Comparison of ENCODE assay signal across 28 cellular contexts in the genomic region with DNA sequence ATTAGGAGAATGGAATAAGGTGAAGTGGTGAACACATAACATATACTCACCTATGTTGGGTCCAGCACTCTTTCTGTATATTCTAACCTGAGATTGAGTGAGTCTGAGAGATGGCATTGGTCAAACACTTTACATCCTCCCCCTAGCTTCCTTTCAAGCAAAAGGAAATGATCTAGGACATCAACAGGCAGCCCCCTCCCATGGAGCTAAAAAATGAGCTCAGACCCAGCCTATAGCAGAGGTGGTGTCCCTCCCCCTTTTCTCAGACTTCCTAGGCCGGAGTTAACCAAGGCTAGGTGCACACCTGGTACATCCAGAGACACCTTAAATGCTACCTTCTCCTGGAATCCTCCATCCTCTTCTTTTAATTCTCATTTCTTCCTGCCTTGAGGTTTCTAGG. TPM values are rescaled to one million over a fixed set of nuclear protein-coding genes. Genes with fewer than 3 reads are reported as not detected.
DNase-seq lines count a peak whose midpoint lies in the region; ATAC-seq and TF ChIP-seq lines count a peak whose summit lies in the region.
"Had no signal": no experiment of that assay in that cellular context is flagged by ENCODE, and none has a peak within 500 bp of the region (broad histone marks: within the 10 kb centered on the region; RNA-seq: fewer than 3 reads in every experiment).

No MANE protein-coding gene starts in this region.

- POLR2A ChIA-PET in CD4-positive, alpha-beta memory T cell (lab: Charles Lee; ENCODE audit: partially characterized antibody) = interaction anchor here (0.6 to 1.8 kb wide), 3 partner anchors 9 to 20 kb away, joined by 3 to 6 read pairs (median 4); a partner anchor contains a TSS

- no peak for ATAC-seq in psoas muscle

- DNase-seq in activated CD4-positive, alpha-beta T cell treated with anti-CD3 and anti-CD28 coated beads, Interleukin-2, amount 10 ng/mL, durations not matched to agents 24 days and 14 days = no peak
- no peak for DNase-seq in activated CD4-positive, alpha-beta T cell treated with anti-CD3 and anti-CD28 coated beads for 1 hour
- DNase-seq in CD4-positive, alpha-beta memory T cell = no peak
- no peak for DNase-seq in psoas muscle
- no peak for DNase-seq in colonic mucosa
- no peak for DNase-seq in RKO (ENCODE audit: low spot score)
- no peak for DNase-seq in GM19238 (ENCODE audit: insufficient read length, low spot score)
- DNase-seq: activated CD4-positive, CD25-positive, alpha-beta regulatory T cell; activated effector memory CD4-positive, alpha-beta T cell treated with anti-CD3 and anti-CD28 coated beads, Interleukin-2, amount 50 U/mL, for 16 hours; amygdala; GF-D8; HCEC 1CT; Kasumi-1; NCI-H187 treated with DMSO at 0.1 percent for 48 hours; NCI-H69; RPMI8226; SK-N-SH; small intestine; stimulated activated naive CD4-positive, alpha-beta T cell; T1000 had no signal

- peaks cover 28% of the 10 kb centered on the region for H3K4me1 ChIP-seq in CD4-positive, alpha-beta memory T cell (ENCODE audit: insufficient read depth, low read length)
- H3K4me1 ChIP-seq in psoas muscle (peaks cover 40% of the 10 kb centered on the region), colonic mucosa (peaks cover 8% of the 10 kb centered on the region)

- WGBS in psoas muscle, 3 donors = 79 to 91% (median 85%) methylated on average over 1 of the region's 1 CpG

- peaks cover 56% of the 10 kb centered on the region for H3K4me1 Mint-ChIP-seq in activated CD4-positive, alpha-beta T cell treated with anti-CD3 and anti-CD28 coated beads, Interleukin-2, amount 10 ng/mL, durations not matched to agents 24 days and 14 days
- peaks cover 13 to 53% (median 32%) of the 10 kb centered on the region in 4 donors for H3K4me1 Mint-ChIP-seq in CD4-positive, alpha-beta memory T cell
- H3K4me1 Mint-ChIP-seq in activated naive CD8-positive, alpha-beta T cell (ENCODE audit: low read depth) = peaks cover 37% of the 10 kb centered on the region
- H3K4me1 Mint-ChIP-seq: neural crest cell had no signal

- H3K9me3 ChIP-seq in CD4-positive, alpha-beta memory T cell (ENCODE audit: control insufficient read depth in 1 of 2, low read length in 2 of 2) = no peaks in the 10 kb centered on the region
- H3K9me3 ChIP-seq in psoas muscle (no peaks in the 10 kb centered on the region), colonic mucosa (no peaks in the 10 kb centered on the region)
- H3K9me3 ChIP-seq: SK-N-SH, tibial nerve had no signal

- intact Hi-C loops in activated CD4-positive, alpha-beta T cell treated with anti-CD3 and anti-CD28 coated beads, Interleukin-2, amount 10 ng/mL, durations not matched to agents 24 days and 14 days (cut with micrococcal nuclease) = loop anchor here (2.0 kb wide), 3 partner anchors 35 to 399 kb away; no protein-coding TSS in a partner anchor
- intact Hi-C loops in CD4-positive, alpha-beta memory T cell (cut with micrococcal nuclease) = no loop called here
- intact Hi-C loops in psoas muscle (cut with DNase I) = loop anchor here in 1 of 2 donors (10.0 kb wide), 1 partner anchor 441 kb away; a partner anchor contains a TSS
- intact Hi-C loops in colonic mucosa (cut with DNase I) = no loop called here

- TF ChIP-seq CTCF in psoas muscle (IDR thresholded peaks at IDR 0.05) (no peak), colonic mucosa (IDR thresholded peaks at IDR 0.05) (no peak)

- H3K27me3 Mint-ChIP-seq in activated CD4-positive, alpha-beta T cell treated with anti-CD3 and anti-CD28 coated beads, Interleukin-2, amount 10 ng/mL, durations not matched to agents 24 days and 14 days = no peaks in the 10 kb centered on the region
- no peaks in the 10 kb centered on the region for H3K27me3 Mint-ChIP-seq in CD4-positive, alpha-beta memory T cell
- H3K27me3 Mint-ChIP-seq in activated naive CD8-positive, alpha-beta T cell = no peaks in the 10 kb centered on the region

- H3K36me3 Mint-ChIP-seq in activated CD4-positive, alpha-beta T cell treated with anti-CD3 and anti-CD28 coated beads, Interleukin-2, amount 10 ng/mL, durations not matched to agents 24 days and 14 days (ENCODE audit: low read depth) = no peaks in the 10 kb centered on the region
- H3K36me3 Mint-ChIP-seq in CD4-positive, alpha-beta memory T cell = no peaks in the 10 kb centered on the region
- no peaks in the 10 kb centered on the region for H3K36me3 Mint-ChIP-seq in activated naive CD8-positive, alpha-beta T cell

- H3K27ac Mint-ChIP-seq in activated CD4-positive, alpha-beta T cell treated with anti-CD3 and anti-CD28 coated beads, Interleukin-2, amount 10 ng/mL, durations not matched to agents 24 days and 14 days = peak overlapping the region; percentile 96
- peak overlapping the region in 5 of 7 donors; percentile 16 to 63 (median 58) for H3K27ac Mint-ChIP-seq in CD4-positive, alpha-beta memory T cell
- peak overlapping the region; percentile 54 for H3K27ac Mint-ChIP-seq in activated naive CD8-positive, alpha-beta T cell
- H3K27ac Mint-ChIP-seq: progenitor cell of endocrine pancreas had no signal

- H3K9ac ChIP-seq in colonic mucosa (ENCODE audit: low read depth in 2 of 2, low read length in 2 of 2) = no peak overlapping the region
- H3K9ac ChIP-seq: SK-N-SH had no signal

- no peaks in the 10 kb centered on the region for H3K27me3 ChIP-seq in CD4-positive, alpha-beta memory T cell (ENCODE audit: insufficient read depth, low read length)
- no peaks in the 10 kb centered on the region for H3K27me3 ChIP-seq in psoas muscle (ENCODE audit: insufficient read depth in 3 of 3, low read length in 2 of 3)
- no peaks in the 10 kb centered on the region for H3K27me3 ChIP-seq in colonic mucosa
- H3K27me3 ChIP-seq: tibial nerve had no signal

- no peak overlapping the region for H3K4me3 ChIP-seq in CD4-positive, alpha-beta memory T cell (ENCODE audit: low read length in 2 of 2)
- H3K4me3 ChIP-seq in psoas muscle = no peak overlapping the region
- no peak overlapping the region for H3K4me3 ChIP-seq in colonic mucosa
- H3K4me3 ChIP-seq: tibial nerve had no signal

- no peaks in the 10 kb centered on the region for H3K36me3 ChIP-seq in CD4-positive, alpha-beta memory T cell (ENCODE audit: insufficient read depth, low read length)
- H3K36me3 ChIP-seq in psoas muscle (ENCODE audit: insufficient read depth in 1 of 2, low read depth in 1 of 2) (no peaks in the 10 kb centered on the region), colonic mucosa (no peaks in the 10 kb centered on the region)
- H3K36me3 ChIP-seq: tibial nerve had no signal

- H3K4me3 Mint-ChIP-seq in activated CD4-positive, alpha-beta T cell treated with anti-CD3 and anti-CD28 coated beads, Interleukin-2, amount 10 ng/mL, durations not matched to agents 24 days and 14 days = peak overlapping the region; percentile 82
- no peak overlapping the region for H3K4me3 Mint-ChIP-seq in CD4-positive, alpha-beta memory T cell
- H3K4me3 Mint-ChIP-seq in activated naive CD8-positive, alpha-beta T cell = peak overlapping the region; percentile 73
- H3K4me3 Mint-ChIP-seq: neural crest cell had no signal

- no peak overlapping the region for H3K27ac ChIP-seq in CD4-positive, alpha-beta memory T cell (ENCODE audit: low read depth, low read length)
- H3K27ac ChIP-seq in psoas muscle (peak overlapping the region; percentile 90), colonic mucosa (no peak overlapping the region)

- H3K9me3 Mint-ChIP-seq in activated CD4-positive, alpha-beta T cell treated with anti-CD3 and anti-CD28 coated beads, Interleukin-2, amount 10 ng/mL, durations not matched to agents 24 days and 14 days = no peaks in the 10 kb centered on the region
- H3K9me3 Mint-ChIP-seq in CD4-positive, alpha-beta memory T cell = no peaks in the 10 kb centered on the region
- H3K9me3 Mint-ChIP-seq in activated naive CD8-positive, alpha-beta T cell (ENCODE audit: low read depth) = no peaks in the 10 kb centered on the region
- H3K9me3 Mint-ChIP-seq: neural crest cell had no signal

- CTCF ChIA-PET in CD4-positive, alpha-beta memory T cell (lab: Charles Lee; ENCODE audit: partially characterized antibody) = interaction anchor here (1.3 to 12.6 kb wide), 5 partner anchors 9 to 83 kb away, joined by 4 to 184 read pairs (median 7); a partner anchor contains a TSS

RNA-seq across cellular contexts. Expression of a gene that starts 5.5 kb away (rescaled TPM):
- 177 and 185 TPM in 2 replicates for total RNA-seq in activated CD4-positive, alpha-beta T cell treated with anti-CD3 and anti-CD28 coated beads, Interleukin-2, amount 10 ng/mL, durations not matched to agents 24 days and 14 days
- 1 to 10 TPM; 3.8 to 3.9 TPM for total RNA-seq in CD4-positive, alpha-beta memory T cell
- polyA plus RNA-seq in CD4-positive, alpha-beta memory T cell = 1 to 10 TPM; 1.2 to 2.3 TPM
- total RNA-seq in psoas muscle (100 to 1,000 TPM in 2 of 4 donors, 10 to 100 TPM in 2; 32.2 to 283 (median 161) TPM), colonic mucosa (100 to 1,000 TPM in 1 of 2 donors, 10 to 100 TPM in 1; 70.9 to 146 TPM)
- polyA plus RNA-seq in psoas muscle = 100 to 1,000 TPM in 1 of 3 donors, 10 to 100 TPM in 2; 41.6 to 323 (median 63.9) TPM

RNA-seq across cellular contexts. Expression of a gene that starts 9.2 kb away (rescaled TPM):
- total RNA-seq in activated CD4-positive, alpha-beta T cell treated with anti-CD3 and anti-CD28 coated beads, Interleukin-2, amount 10 ng/mL, durations not matched to agents 24 days and 14 days = 24.4 and 26.2 TPM in 2 replicates
- 10 to 100 TPM; 56.4 to 56.6 TPM for total RNA-seq in CD4-positive, alpha-beta memory T cell
- 10 to 100 TPM; 24.7 to 30.2 TPM for polyA plus RNA-seq in CD4-positive, alpha-beta memory T cell
- total RNA-seq in psoas muscle = 10 to 100 TPM; 17.1 to 29.6 (median 22.9) TPM
- 10 to 100 TPM; 40.9 to 73.3 (median 58.1) TPM for polyA plus RNA-seq in psoas muscle
- 10 to 100 TPM; 24.4 to 27.7 TPM for total RNA-seq in colonic mucosa

RNA-seq across cellular contexts. Expression of a gene that starts 24.4 kb away (rescaled TPM):
- total RNA-seq in activated CD4-positive, alpha-beta T cell treated with anti-CD3 and anti-CD28 coated beads, Interleukin-2, amount 10 ng/mL, durations not matched to agents 24 days and 14 days = 0.12 TPM in 1 of 2 replicates, not detected in the other
- total RNA-seq in CD4-positive, alpha-beta memory T cell = under 1 TPM in 1 of 2 experiments, not detected in 1; 0.36 TPM
- under 1 TPM; 0.11 to 0.24 TPM for polyA plus RNA-seq in CD4-positive, alpha-beta memory T cell
- total RNA-seq in psoas muscle (under 1 TPM in 2 of 4 donors, not detected in 2; 0.38 to 0.69 TPM), colonic mucosa (1 to 10 TPM in 1 of 2 donors, under 1 TPM in 1; 0.40 to 1.0 TPM)
- 1 to 10 TPM in 1 of 3 donors, under 1 TPM in 2; 0.12 to 1.0 (median 0.16) TPM for polyA plus RNA-seq in psoas muscle
- total RNA-seq: dermis microvascular lymphatic vessel endothelial cell, endothelial cell of umbilical vein, liver, neural crest cell, progenitor cell of endocrine pancreas, tibial nerve had no signal
- polyA plus RNA-seq: endothelial cell of umbilical vein, liver, SK-N-SH had no signal

RNA-seq across cellular contexts. Expression of a gene that starts 45.6 kb away (rescaled TPM):
- 1.2 and 1.5 TPM in 2 replicates for total RNA-seq in activated CD4-positive, alpha-beta T cell treated with anti-CD3 and anti-CD28 coated beads, Interleukin-2, amount 10 ng/mL, durations not matched to agents 24 days and 14 days
- total RNA-seq in CD4-positive, alpha-beta memory T cell = not detected
- polyA plus RNA-seq in CD4-positive, alpha-beta memory T cell = not detected
- total RNA-seq in psoas muscle (not detected), colonic mucosa (under 1 TPM in 1 of 2 donors, not detected in 1; 0.47 TPM)
- polyA plus RNA-seq in psoas muscle = not detected
- total RNA-seq: endothelial cell of umbilical vein, liver, mononuclear cell, neural crest cell, progenitor cell of endocrine pancreas, tibial nerve had no signal

RNA-seq across cellular contexts. Expression of a gene that starts 47.1 kb away (rescaled TPM):
- total RNA-seq in activated CD4-positive, alpha-beta T cell treated with anti-CD3 and anti-CD28 coated beads, Interleukin-2, amount 10 ng/mL, durations not matched to agents 24 days and 14 days = not detected in 2 replicates
- not detected for total RNA-seq in CD4-positive, alpha-beta memory T cell
- not detected for polyA plus RNA-seq in CD4-positive, alpha-beta memory T cell
- total RNA-seq in psoas muscle = under 1 TPM in 1 of 4 donors, not detected in 3; 0.22 TPM
- polyA plus RNA-seq in psoas muscle = under 1 TPM in 2 of 3 donors, not detected in 1; 0.04 TPM
- under 1 TPM in 1 of 2 donors, not detected in 1; 0.74 TPM for total RNA-seq in colonic mucosa
- total RNA-seq: dermis microvascular lymphatic vessel endothelial cell, endothelial cell of umbilical vein, liver, mononuclear cell, neural crest cell had no signal
- polyA plus RNA-seq: endothelial cell of umbilical vein, liver, SK-N-SH had no signal

Comparison
In these comparisons a context has a peak if more than half of its experiments do, and no peak if none do; other contexts are left out.
1. H3K4me3 Mint-ChIP-seq: peak in activated CD4-positive, alpha-beta T cell treated with anti-CD3 and anti-CD28 coated beads, Interleukin-2, amount 10 ng/mL, durations not matched to agents 24 days and 14 days (single experiment) and activated naive CD8-positive, alpha-beta T cell (single experiment); none in CD4-positive, alpha-beta memory T cell (0 of 8).
2. RNA of a gene that starts 5.5 kb away (total RNA-seq): 32.2 to 283 TPM in psoas muscle, 177 to 185 TPM in activated CD4-positive, alpha-beta T cell treated with anti-CD3 and anti-CD28 coated beads, Interleukin-2, amount 10 ng/mL, durations not matched to agents 24 days and 14 days and 70.9 to 146 TPM in colonic mucosa; 3.8 to 3.9 TPM in CD4-positive, alpha-beta memory T cell; every median in the first group is over 4 times any median in the second.
3. Peak in every context shown above with its lines, with median percentiles within 50 percentile points of each other: H3K27ac Mint-ChIP-seq.